8 cellular contexts compared by ENCODE assay signal in genomic region chr20:50817776-50818172, GRCh38. TPM values are rescaled to one million over a fixed set of nuclear protein-coding genes. Genes with fewer than 3 reads are reported as not detected.
DNase-seq lines count a peak whose midpoint lies in the region; ATAC-seq and TF ChIP-seq lines count a peak whose summit lies in the region.

No MANE protein-coding gene starts in this region.

- H2BK120ac ChIP-seq in neuronal stem cell (ENCODE audit: low read depth, low read length) = no peak overlapping the region

- no peak overlapping the region for H2BK15ac ChIP-seq in neuronal stem cell (ENCODE audit: low read length)

- H3K36me3 ChIP-seq in Caco-2 (ENCODE audit: control insufficient read depth, insufficient read depth, low read length) = no peaks in the 10 kb centered on the region
- H3K36me3 ChIP-seq in PC-3 (ENCODE audit: low read depth, low read length) = no peaks in the 10 kb centered on the region
- H3K36me3 ChIP-seq in neuronal stem cell (replicated peaks in 1 of 2; ENCODE audit: control insufficient read depth in 2 of 2, insufficient read depth in 2 of 2, low read length in 2 of 2) = no peaks in the 10 kb centered on the region

- peak overlapping the region; percentile 4 for H2AK5ac ChIP-seq in neuronal stem cell (ENCODE audit: low read depth, low read length)

- H3K4me3 ChIP-seq in Caco-2 (ENCODE audit: low read depth, low read length) = no peak overlapping the region
- H3K4me3 ChIP-seq in PC-3 (ENCODE audit: low read length) = no peak overlapping the region
- no peak overlapping the region for H3K4me3 ChIP-seq in neuronal stem cell (ENCODE audit: low read length in 2 of 2)

- no peak for TF ChIP-seq CTCF in Caco-2 (IDR thresholded peaks at IDR 0.05; ENCODE audit: insufficient read depth in 1 of 2, low read depth in 1 of 2, low read length in 1 of 2, severe bottlenecking in 1 of 2, unreplicated experiment in 1 of 2)
- TF ChIP-seq CTCF in PC-3 (conservative IDR thresholded peaks at IDR 0.05; ENCODE audit: low read depth, low read length) = no peak

- H3K9me3 Mint-ChIP-seq in Caco-2 (ENCODE audit: unreplicated experiment) = no peaks in the 10 kb centered on the region

- no peak overlapping the region for H3K4ac ChIP-seq in neuronal stem cell (ENCODE audit: low read length)

- H3K23ac ChIP-seq in neuronal stem cell (ENCODE audit: low read depth, low read length, poor library complexity) = no peak overlapping the region

- intact Hi-C loops in Caco-2 (cut with micrococcal nuclease; ENCODE audit: unreplicated experiment) (loop anchor here (1.0 kb wide), 1 partner anchor 114 kb away; the partner anchor contains the start of gene ADNP), PC-3 (cut with micrococcal nuclease) (loop anchor here (1.0 kb wide), 1 partner anchor 22 kb away; the partner anchor contains the start of gene BCAS4)

- peaks cover 6% of the 10 kb centered on the region for H3K36me3 Mint-ChIP-seq in Caco-2 (ENCODE audit: insufficient read depth, unreplicated experiment)

- H2AFZ ChIP-seq in PC-3 (ENCODE audit: low read length) = peak overlapping the region; percentile 86
- peak overlapping the region; percentile 89 for H2AFZ ChIP-seq in neuronal stem cell (ENCODE audit: low read length)

- peaks cover 2% of the 10 kb centered on the region for H3K79me1 ChIP-seq in neuronal stem cell (ENCODE audit: low read depth, low read length)

- CTCF ChIA-PET in Caco-2 (lab: Charles Lee) = interaction anchor here (0.7 to 1.2 kb wide), 3 partner anchors 23 to 112 kb away, joined by 3 to 5 read pairs (median 4); partner anchors contain the start of gene BCAS4
- CTCF ChIA-PET in PC-3 (lab: Charles Lee) = no interaction called here

- H3K27ac ChIP-seq in PC-3 (ENCODE audit: low read length) = no peak overlapping the region
- H3K27ac ChIP-seq in caudate nucleus (ENCODE audit: low read depth, low read length) = peak overlapping the region; percentile 67
- peak overlapping the region; percentile 70 for H3K27ac ChIP-seq in neuronal stem cell (replicated peaks; ENCODE audit: low read length)

- peaks cover 15% of the 10 kb centered on the region for H3K4me1 Mint-ChIP-seq in Caco-2 (ENCODE audit: low read depth, unreplicated experiment)

- no peak overlapping the region for H2BK12ac ChIP-seq in neuronal stem cell (ENCODE audit: low read length)

- H3K27me3 ChIP-seq in Caco-2 (replicated peaks; ENCODE audit: control insufficient read depth, insufficient read depth, low read length) (no peaks in the 10 kb centered on the region), PC-3 (ENCODE audit: low read length) (no peaks in the 10 kb centered on the region), neuronal stem cell (ENCODE audit: control insufficient read depth in 3 of 3, insufficient read depth in 3 of 3, low read depth in 1 of 3, low read length in 3 of 3) (no peaks in the 10 kb centered on the region)

- no peak for ATAC-seq in PC-3
- no peak for ATAC-seq in GM19463 (IDR thresholded peaks at IDR 0.05; ENCODE audit: unreplicated experiment)
- ATAC-seq in GM21619 (IDR thresholded peaks at IDR 0.05; ENCODE audit: unreplicated experiment) = no peak

- H3K27me3 Mint-ChIP-seq in Caco-2 (ENCODE audit: insufficient read depth, unreplicated experiment) = no peaks in the 10 kb centered on the region

- H3K79me2 ChIP-seq in PC-3 (ENCODE audit: low read length) = no peaks in the 10 kb centered on the region

- no CpG with 5 or more reads among the region's 10 CpGs for WGBS in neuronal stem cell (ENCODE audit: extremely low coverage in 2 of 2, insufficient read length in 2 of 2, insufficient replicate concordance in 1 of 2), 2 donors

- peak overlapping the region; percentile 72 for H3K27ac Mint-ChIP-seq in Caco-2 (ENCODE audit: unreplicated experiment)

- H4K91ac ChIP-seq in neuronal stem cell (ENCODE audit: low read depth, low read length, poor library complexity) = no peak overlapping the region

- H3K9ac ChIP-seq in PC-3 (ENCODE audit: low read length) (peak overlapping the region; percentile 15; the same call in 1 of the 2 replicates), neuronal stem cell (ENCODE audit: low read depth, low read length, poor library complexity) (no peak overlapping the region)

- H4K8ac ChIP-seq in neuronal stem cell (ENCODE audit: low read depth, low read length) = no peak overlapping the region

- no peaks in the 10 kb centered on the region for H3K9me2 ChIP-seq in PC-3 (replicated peaks; ENCODE audit: low read length)

- H3F3A ChIP-seq in PC-3 (ENCODE audit: low read length, unreplicated experiment) = no peaks in the 10 kb centered on the region

- H3K4me3 Mint-ChIP-seq in Caco-2 (ENCODE audit: unreplicated experiment) = no peak overlapping the region

- no peaks in the 10 kb centered on the region for H4K20me1 ChIP-seq in PC-3 (ENCODE audit: low read length)

- H3K18ac ChIP-seq in neuronal stem cell (ENCODE audit: low read length) = no peak overlapping the region

- H3K4me2 ChIP-seq in PC-3 (ENCODE audit: low read length) (no peak overlapping the region), neuronal stem cell (ENCODE audit: insufficient read depth, low read length, poor library complexity, severe bottlenecking) (no peak overlapping the region)

- no peak overlapping the region for H3K14ac ChIP-seq in neuronal stem cell (ENCODE audit: low read length)

- POLR2A ChIA-PET in Caco-2 (lab: Charles Lee) (no interaction called here), PC-3 (lab: Charles Lee; ENCODE audit: unreplicated experiment) (no interaction called here)

- H3K4me1 ChIP-seq in Caco-2 (peaks cover 5% of the 10 kb centered on the region; the same call in 1 of the 2 replicates), PC-3 (ENCODE audit: insufficient read depth, low read length) (peaks cover 7% of the 10 kb centered on the region; the same call in 1 of the 2 replicates), neuronal stem cell (ENCODE audit: control insufficient read depth in 2 of 2, insufficient read depth in 1 of 2, low read depth in 1 of 2, low read length in 2 of 2) (peaks cover 3 to 7% of the 10 kb centered on the region in 2 donors)

- no TSS peak for BruUV-seq in Caco-2 (replicated peaks; lab: Mats Ljungman, UMichigan)
- no TSS peak for BruUV-seq in PC-3 (replicated peaks; lab: Mats Ljungman, UMichigan)

- H2BK5ac ChIP-seq in neuronal stem cell (ENCODE audit: low read length) = no peak overlapping the region

- DNase-seq in Caco-2 (no peak), PC-3 (no peak), caudate nucleus (lab: John Stamatoyannopoulos, UW) (no peak), neuronal stem cell (ENCODE audit: low spot score) (no peak), anterior cingulate cortex (lab: John Stamatoyannopoulos, UW) (no peak)
- DNase-seq in effector CD8-positive, alpha-beta T cell (lab: John Stamatoyannopoulos, UW) = no peak

- no peaks in the 10 kb centered on the region for H3K9me3 ChIP-seq in Caco-2
- H3K9me3 ChIP-seq in PC-3 (ENCODE audit: low read length) = no peaks in the 10 kb centered on the region
- peaks cover 0 to 2% of the 10 kb centered on the region in 2 donors for H3K9me3 ChIP-seq in neuronal stem cell (replicated peaks in 1 of 2; ENCODE audit: control insufficient read depth in 2 of 2, insufficient read depth in 1 of 2, low read depth in 1 of 2, low read length in 2 of 2)

RNA-seq across cellular contexts. Expression of gene BCAS4, which starts 22.9 kb away (rescaled TPM):
- total RNA-seq in Caco-2 (2022) (23.1 and 29.9 TPM in 2 replicates), PC-3 (2014; rRNA removed) (49.9 and 56.9 TPM in 2 replicates)
- polyA plus RNA-seq in neuronal stem cell (2013, experiment 1 of 2) = 17.8 TPM
- 14.9 TPM for polyA plus RNA-seq in neuronal stem cell (2013, experiment 2 of 2)
